Comparison of ENCODE assay signal across 14 cellular contexts in genomic region chr2:189522435-189523151, GRCh38. TPM values are rescaled to one million over a fixed set of nuclear protein-coding genes. Genes with fewer than 3 reads are reported as not detected.
A peak's percentile ranks its signal among the peaks of the same experiment; 100 is the strongest.
DNase-seq lines count a peak whose midpoint lies in the region; ATAC-seq and TF ChIP-seq lines count a peak whose summit lies in the region.
"Had no signal": no experiment of that assay in that cellular context is flagged by ENCODE, and none has a peak within 500 bp of the region (broad histone marks: within the 10 kb centered on the region; RNA-seq: fewer than 3 reads in every experiment).

No MANE protein-coding gene starts in this region.

- peaks cover 25% of the 10 kb centered on the region for H3K4me1 Mint-ChIP-seq in Calu3 (ENCODE audit: low read depth, unreplicated experiment)

- H3K27ac Mint-ChIP-seq in Calu3 (ENCODE audit: unreplicated experiment), result peak overlapping the region; percentile 72

- H3K36me3 Mint-ChIP-seq in Calu3 (ENCODE audit: insufficient read depth, unreplicated experiment), result peaks cover 5% of the 10 kb centered on the region

- in situ Hi-C loops in KBM-7 (cut with MboI; ENCODE audit: low pct_unique_long_range_greater_than_20kb, low sequenced_read_pairs), result no loop called here

- no peaks in the 10 kb centered on the region for H3K4me1 ChIP-seq in prostate gland (replicated peaks)

- DNase-seq in Calu3 (peak; percentile 35), left ventricle myocardium superior (no peak), prostate gland (ENCODE audit: low spot score) (no peak), mesenteric fat pad (ENCODE audit: low spot score) (no peak), KBM-7 (no peak), NCI-H748 (lab: John Stamatoyannopoulos, UW; ENCODE audit: unreplicated experiment) (no peak)
- DNase-seq in activated CD4-positive, alpha-beta T cell treated with anti-CD3 and anti-CD28 coated beads for 1 hour, result no peak
- DNase-seq: activated CD4-positive, CD25-positive, alpha-beta regulatory T cell; AML-193; stimulated activated CD4-positive, alpha-beta T cell treated with anti-CD3 and anti-CD28 coated beads, Interleukin-1b, Interleukin-23, amount 100 ng/mL, for 48 hours; stimulated activated naive CD8-positive, alpha-beta T cell treated with anti-CD3 and anti-CD28 coated beads, Interleukin-15, Interleukin-2, amounts not matched to agents 100 U/mL and 50 U/mL, for 24 hours had no signal

- TF ChIP-seq CTCF in Calu3 (IDR thresholded peaks at IDR 0.05; ENCODE audit: unreplicated experiment) (no peak), VCaP (conservative IDR thresholded peaks at IDR 0.05) (no peak), prostate gland (IDR thresholded peaks at IDR 0.05) (no peak)

- intact Hi-C loops in Calu3 (cut with micrococcal nuclease; ENCODE audit: unreplicated experiment), result loop anchor here (2.0 to 5.0 kb wide), 2 partner anchors 30 to 55 kb away; no protein-coding TSS in a partner anchor
- intact Hi-C loops in left ventricle myocardium superior (cut with micrococcal nuclease), result no loop called here
- intact Hi-C loops in prostate gland (cut with DNase I), result no loop called here

- H3K27me3 ChIP-seq in prostate gland (replicated peaks; ENCODE audit: insufficient read depth), result no peaks in the 10 kb centered on the region

- CTCF ChIA-PET in Calu3 (lab: Charles Lee), result interaction anchor here (0.6 to 1.5 kb wide), 3 partner anchors 16 to 314 kb away, joined by 4 to 6 read pairs (median 4); no protein-coding TSS in a partner anchor

- peak; percentile 80 for ATAC-seq in left ventricle myocardium superior
- ATAC-seq: stimulated activated naive CD8-positive, alpha-beta T cell treated with anti-CD3 and anti-CD28 coated beads, Interleukin-15, Interleukin-2, amounts not matched to agents 100 U/mL and 50 U/mL, for 24 hours had no signal

- H3K36me3 ChIP-seq in prostate gland, result no peaks in the 10 kb centered on the region

- no peak overlapping the region for H3K4me3 ChIP-seq in prostate gland
- H3K4me3 ChIP-seq: coronary artery had no signal

- H3K9me3 ChIP-seq in prostate gland, result no peaks in the 10 kb centered on the region

- H3K9me3 Mint-ChIP-seq in Calu3 (ENCODE audit: low read depth, unreplicated experiment), result no peaks in the 10 kb centered on the region

- no TSS peak for BruUV-seq in Calu3 (replicated peaks; lab: Mats Ljungman, UMichigan)

- TF ChIP-seq POLR2A in prostate gland (IDR thresholded peaks at IDR 0.05), result no peak

- H3K27ac ChIP-seq in VCaP, result peak overlapping the region; percentile 72
- peak overlapping the region; percentile 40 to 69 for H3K27ac ChIP-seq in prostate gland

- H3K4me3 Mint-ChIP-seq in Calu3 (ENCODE audit: low read depth, unreplicated experiment), result peak overlapping the region; percentile 35

- 55% methylated on average over 5 of the region's 5 CpGs for WGBS in prostate gland

- H3K27me3 Mint-ChIP-seq in Calu3 (ENCODE audit: unreplicated experiment), result no peaks in the 10 kb centered on the region

RNA-seq across cellular contexts. Expression of gene SLC40A1, which starts 58.0 kb away (rescaled TPM):
- total RNA-seq in Calu3 (2022) (37.6 and 49.6 TPM in 2 replicates), left ventricle myocardium superior (57.5 TPM), prostate gland (100 to 1,000 TPM in 1 of 2 donors, 10 to 100 TPM in 1; 86.7 to 169 TPM), mesenteric fat pad (48.5 TPM)
- total RNA-seq: H1 had no signal
